ENCODE assay signal across 24 cellular contexts in the genomic region with DNA sequence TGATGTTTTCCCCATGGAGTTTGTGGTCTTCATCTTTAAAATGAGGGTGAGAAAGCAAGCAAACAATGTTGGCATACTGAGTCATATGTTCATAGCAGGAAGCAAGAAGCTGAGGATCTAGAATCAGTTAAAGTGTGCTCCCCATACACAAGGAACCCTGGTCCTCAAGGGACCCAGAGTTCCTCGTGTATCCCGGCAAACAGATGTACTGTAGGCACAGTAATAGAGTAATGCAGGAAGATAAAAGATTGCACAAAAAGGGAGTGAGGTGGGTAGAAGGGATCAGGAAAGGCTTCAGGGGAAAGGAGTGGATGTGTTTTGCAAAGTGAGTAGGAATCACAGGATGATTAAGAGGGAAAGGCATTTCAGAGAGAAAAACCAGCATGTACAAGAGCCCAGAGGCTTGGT.
A peak's percentile ranks its signal among the peaks of the same experiment; 100 is the strongest.
DNase-seq lines count a peak whose midpoint lies in the region; TF ChIP-seq lines count a peak whose summit lies in the region.
"Had no signal": no experiment of that assay in that cellular context is flagged by ENCODE, and none has a peak within 500 bp of the region (broad histone marks: within the 10 kb centered on the region; RNA-seq: fewer than 3 reads in every experiment).

No MANE protein-coding gene starts in this region.

- H3K36me3 ChIP-seq in ACC112 (ENCODE audit: insufficient read depth, low read length): no peaks in the 10 kb centered on the region
- no peaks in the 10 kb centered on the region for H3K36me3 ChIP-seq in mammary epithelial cell (ENCODE audit: insufficient read depth, low read length)
- H3K36me3 ChIP-seq: neutrophil had no signal

- 57% methylated on average over 2 of the region's 2 CpGs for whole genome bisulfite sequencing in mammary epithelial cell (ENCODE audit: low coverage, missing lambda C conversion rate)

- dilution Hi-C loops in mammary epithelial cell (cut with HindIII; ENCODE audit: low sequenced_read_pairs): no loop called here

- TF ChIP-seq CTCF in mammary epithelial cell (conservative IDR thresholded peaks at IDR 0.05 in 1 of 2, IDR thresholded peaks at IDR 0.05 in 1 of 2; ENCODE audit: extremely low read depth in 1 of 2, insufficient read depth in 1 of 2, low read depth in 1 of 2, low read length in 2 of 2): no peak
- no peak for TF ChIP-seq CTCF in foreskin fibroblast (IDR thresholded peaks at IDR 0.05; ENCODE audit: low read depth, low read length)

- H3K27me3 ChIP-seq in ACC112 (ENCODE audit: insufficient read depth, low read length): no peaks in the 10 kb centered on the region
- H3K27me3 ChIP-seq in mammary epithelial cell (ENCODE audit: insufficient read depth, low read length): no peaks in the 10 kb centered on the region
- H3K27me3 ChIP-seq: neutrophil had no signal

- no TSS peak for BruUV-seq in mammary epithelial cell (replicated peaks; lab: Mats Ljungman, UMichigan)

- H3K9ac ChIP-seq in mammary epithelial cell (ENCODE audit: insufficient read depth, low read length): no peak overlapping the region

- no peaks in the 10 kb centered on the region for H3K79me2 ChIP-seq in ACC112 (ENCODE audit: control insufficient read depth, insufficient read depth, low read length, unreplicated experiment)
- no peaks in the 10 kb centered on the region for H3K79me2 ChIP-seq in mammary epithelial cell (ENCODE audit: insufficient read depth, low read length)

- H4K20me1 ChIP-seq in mammary epithelial cell (ENCODE audit: insufficient read depth, low read length): no peaks in the 10 kb centered on the region

- H3K4me1 ChIP-seq in ACC112 (ENCODE audit: control insufficient read depth, insufficient read depth, low read length, unreplicated experiment) (peaks cover 12% of the 10 kb centered on the region), mammary epithelial cell (ENCODE audit: insufficient read depth, low read length) (peaks cover 14% of the 10 kb centered on the region)

- CTCF ChIA-PET in mammary epithelial cell (lab: Charles Lee; ENCODE audit: low non-redundant PET): no interaction called here

- H3K4me3 ChIP-seq in ACC112 (ENCODE audit: low read depth, low read length): peak overlapping the region; percentile 27; the same call in 1 of the 2 replicates
- no peak overlapping the region for H3K4me3 ChIP-seq in mammary epithelial cell (replicated peaks in 1 of 3; ENCODE audit: insufficient read depth in 1 of 3, low read depth in 2 of 3, low read length in 3 of 3)
- no peak overlapping the region for H3K4me3 ChIP-seq in foreskin fibroblast (ENCODE audit: low read depth in 1 of 2, low read length in 2 of 2)
- H3K4me3 ChIP-seq: skin epidermis had no signal

- DNase-seq in HS-5 (ENCODE audit: low read depth) (peak; percentile 23), mammary epithelial cell (peak; percentile 51), foreskin fibroblast (peak; percentile 29 to 56), GOT3 (lab: John Stamatoyannopoulos, UW) (no peak), NCI-H2029 treated with DMSO at 0.1 percent for 48 hours (lab: John Stamatoyannopoulos, UW) (no peak), NCI-H2107 (lab: John Stamatoyannopoulos, UW) (no peak), GM19238 (ENCODE audit: insufficient read length, low spot score) (no peak)
- DNase-seq: 8988T; activated CD4-positive, alpha-beta memory T cell treated with anti-CD3 and anti-CD28 coated beads for 36 hours; activated CD8-positive, alpha-beta memory T cell treated with anti-CD3 and anti-CD28 coated beads, Interleukin-2, amount 50 U/mL, for 48 hours; DMS53; effector CD4-positive, alpha-beta T cell; H9; head of caudate nucleus; left colon; NCI-H1105; NCI-H2029; NCI-H774; SHP77; stimulated activated CD4-positive, alpha-beta T cell treated with anti-CD3 and anti-CD28 coated beads, Interleukin-1b, Interleukin-23, amount 100 ng/mL, for 48 hours had no signal

- H3K9me3 ChIP-seq in mammary epithelial cell (replicated peaks; ENCODE audit: insufficient read depth, low read length): no peaks in the 10 kb centered on the region
- H3K9me3 ChIP-seq: neutrophil had no signal

- no peak overlapping the region for H3K27ac ChIP-seq in ACC112 (ENCODE audit: low read depth, low read length)
- peak overlapping the region; percentile 20 for H3K27ac ChIP-seq in mammary epithelial cell (ENCODE audit: insufficient read depth, low read depth, low read length)
- H3K27ac ChIP-seq: HL-60, neutrophil, skin epidermis had no signal

- peak overlapping the region; percentile 87 for H2AFZ ChIP-seq in ACC112 (ENCODE audit: low read length, unreplicated experiment)
- H2AFZ ChIP-seq in mammary epithelial cell (ENCODE audit: low read depth, low read length): peak overlapping the region; percentile 82

- peak overlapping the region; percentile 38 for H3K4me2 ChIP-seq in mammary epithelial cell (ENCODE audit: insufficient read depth, low read depth, low read length)

- in situ Hi-C loops in mammary epithelial cell (cut with MboI; ENCODE audit: low sequenced_read_pairs in 2 of 2): no loop called here

- intact Hi-C loops in mammary epithelial cell (cut with micrococcal nuclease): no loop called here

Comparison
In these comparisons a context has a peak if more than half of its experiments do, and no peak if none do; other contexts are left out.
1. DNase-seq: peak in HS-5 (single experiment), mammary epithelial cell (single experiment) and foreskin fibroblast (2 of 2); none in GOT3 (single experiment), NCI-H2029 treated with DMSO at 0.1 percent for 48 hours (single experiment), NCI-H2107 (single experiment) and GM19238 (single experiment).